8 cellular contexts compared by ENCODE assay signal in the genomic region with DNA sequence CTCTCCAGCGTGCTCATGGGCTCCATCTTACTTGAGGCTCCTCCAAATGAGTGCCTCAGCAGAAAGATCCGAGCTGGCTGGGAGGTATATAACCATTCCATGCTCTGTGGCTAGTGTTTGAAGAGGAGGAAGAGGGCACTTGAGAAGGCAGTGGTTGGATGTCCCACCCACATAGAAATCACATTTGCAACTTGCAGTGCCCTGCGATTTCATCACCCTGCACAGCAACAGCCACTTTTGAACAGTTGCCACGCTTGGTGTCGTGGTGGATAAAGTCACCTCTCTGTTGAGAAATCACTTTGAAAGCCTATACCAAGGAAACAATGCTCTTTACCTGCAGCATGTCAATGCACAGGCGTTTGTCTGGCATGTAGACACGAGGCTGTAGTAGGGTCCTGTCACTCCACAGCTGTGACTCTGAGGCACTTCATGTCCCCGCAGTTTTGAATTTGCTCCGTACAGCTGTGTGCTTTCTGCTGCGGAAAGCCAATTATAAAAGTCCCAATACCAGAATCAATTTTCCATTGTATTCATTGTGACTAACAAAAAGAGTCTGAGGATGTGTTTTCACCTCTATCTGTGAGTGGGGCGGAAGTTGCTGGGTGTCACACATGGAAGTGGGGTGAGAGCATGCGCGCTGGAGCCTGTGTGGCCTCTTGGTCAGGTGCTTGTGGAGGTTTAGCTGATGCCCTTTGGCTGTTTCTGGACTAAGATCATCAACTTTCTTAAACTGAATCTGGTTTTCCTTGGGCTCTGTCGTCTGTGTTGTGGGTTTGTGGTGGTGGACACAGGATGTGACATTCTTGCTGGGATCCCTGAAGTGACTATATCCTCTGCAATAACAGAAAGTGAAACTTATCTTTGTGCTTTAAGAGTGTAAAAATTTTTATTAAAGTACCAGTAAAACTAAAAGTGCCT. TPM values are rescaled to one million over a fixed set of nuclear protein-coding genes. Genes with fewer than 3 reads are reported as not detected.
DNase-seq lines count a peak whose midpoint lies in the region; ATAC-seq and TF ChIP-seq lines count a peak whose summit lies in the region.

No MANE protein-coding gene starts in this region.

- no peaks in the 10 kb centered on the region for H3K9me3 Mint-ChIP-seq in endothelial cell (ENCODE audit: unreplicated experiment)

- H3K4me1 Mint-ChIP-seq in endothelial cell (ENCODE audit: unreplicated experiment), result peaks cover 19% of the 10 kb centered on the region

- H3K27ac Mint-ChIP-seq in endothelial cell (ENCODE audit: unreplicated experiment), result peak overlapping the region; percentile 81

- ATAC-seq in GM21619 (IDR thresholded peaks at IDR 0.05; ENCODE audit: unreplicated experiment), result peak; percentile 35

- peaks cover 72% of the 10 kb centered on the region for H3K79me2 ChIP-seq in DOHH2 (ENCODE audit: control insufficient read depth, low read length)

- TF ChIP-seq CTCF in DOHH2 (IDR thresholded peaks at IDR 0.05; ENCODE audit: low read depth, low read length, poor library complexity, severe bottlenecking) (no peak), endothelial cell (IDR thresholded peaks at IDR 0.05; ENCODE audit: unreplicated experiment) (no peak), neutrophil (IDR thresholded peaks at IDR 0.05) (peak; percentile 15)

- H3K27me3 Mint-ChIP-seq in endothelial cell (ENCODE audit: unreplicated experiment), result peaks cover 8% of the 10 kb centered on the region

- peaks cover 18% of the 10 kb centered on the region for H3K36me3 Mint-ChIP-seq in endothelial cell (ENCODE audit: low read depth, unreplicated experiment)

- peaks cover 34% of the 10 kb centered on the region for H3K4me1 ChIP-seq in DOHH2 (ENCODE audit: control insufficient read depth, low read length)
- H3K4me1 ChIP-seq in neutrophil (ENCODE audit: control insufficient read depth in 1 of 2, insufficient read depth in 1 of 2, low read depth in 1 of 2, low read length in 1 of 2), result peaks cover 39 to 40% of the 10 kb centered on the region in 2 experiments

- peak overlapping the region; percentile 81 for H3K4me2 ChIP-seq in DOHH2 (ENCODE audit: low read length)

- peaks cover 42% of the 10 kb centered on the region for H3K36me3 ChIP-seq in DOHH2 (ENCODE audit: control insufficient read depth, low read length)
- H3K36me3 ChIP-seq in neutrophil, result peaks cover 13% of the 10 kb centered on the region

- H3K27me3 ChIP-seq in DOHH2 (ENCODE audit: control insufficient read depth, low read length) (peaks cover 4% of the 10 kb centered on the region), neutrophil (peaks cover 12% of the 10 kb centered on the region)

- H3K9me3 ChIP-seq in DOHH2 (ENCODE audit: control insufficient read depth, insufficient read depth, low read length) (no peaks in the 10 kb centered on the region), neutrophil (no peaks in the 10 kb centered on the region)

- no peak overlapping the region for H3K4me3 Mint-ChIP-seq in endothelial cell (ENCODE audit: unreplicated experiment)

- H3K27ac ChIP-seq in DOHH2 (ENCODE audit: low read depth, low read length) (peak overlapping the region; percentile 81), neutrophil (peak overlapping the region; percentile 89), temporal lobe (ENCODE audit: low read depth, low read length) (peak overlapping the region; percentile 53)

- H3F3A ChIP-seq in DOHH2 (ENCODE audit: control insufficient read depth, insufficient read depth), result peaks cover 25% of the 10 kb centered on the region

- no peaks in the 10 kb centered on the region for H3K9me2 ChIP-seq in DOHH2 (replicated peaks; ENCODE audit: control insufficient read depth, low read length)

- H3K4me3 ChIP-seq in DOHH2 (ENCODE audit: low read length), result peak overlapping the region; percentile 96
- peak overlapping the region; percentile 62 to 69 for H3K4me3 ChIP-seq in neutrophil (ENCODE audit: low read depth in 1 of 2, low read length in 1 of 2)

- no peaks in the 10 kb centered on the region for H4K20me1 ChIP-seq in DOHH2 (ENCODE audit: control insufficient read depth, insufficient read depth, low read depth, low read length)

- DNase-seq in LoVo (ENCODE audit: low spot score), result peak; percentile 22
- DNase-seq in activated CD4-positive, alpha-beta T cell treated with anti-CD3 and anti-CD28 coated beads, Interleukin-2, amount 50 U/mL, for 48 hours, result peak; percentile 82 to 88
- no peak for DNase-seq in endothelial cell (ENCODE audit: low spot score)
- DNase-seq in NCI-H226, result no peak

RNA-seq across cellular contexts. Expression of gene CNDP2, which starts 2.8 kb away (rescaled TPM):
- total RNA-seq in endothelial cell (ENCODE audit: unreplicated experiment) (113 TPM), temporal lobe (35.7 TPM)

RNA-seq across cellular contexts. Expression of gene CNDP1, which starts 35.3 kb away (rescaled TPM):
- total RNA-seq in endothelial cell (ENCODE audit: unreplicated experiment), result not detected
- 0.49 TPM for total RNA-seq in temporal lobe

RNA-seq across cellular contexts. Expression of gene DIPK1C, which starts 41.9 kb away (rescaled TPM):
- total RNA-seq in endothelial cell (ENCODE audit: unreplicated experiment) (0.21 TPM), temporal lobe (5.2 TPM)

Comparison
In these comparisons a context has a peak if more than half of its experiments do, and no peak if none do; other contexts are left out.
1. DNase-seq: peak in LoVo (single experiment) and activated CD4-positive, alpha-beta T cell treated with anti-CD3 and anti-CD28 coated beads, Interleukin-2, amount 50 U/mL, for 48 hours (2 of 2); none in endothelial cell (single experiment) and NCI-H226 (single experiment).
2. Peak in every context shown above with its lines, with median percentiles within 50 percentile points of each other: H3K27ac ChIP-seq.